In genomic region chr5:161946911-161947310, GRCh38 we compare ENCODE assay signal across 34 cellular contexts.
"Had no signal": no experiment of that assay in that cellular context is flagged by ENCODE, and none has a peak within 500 bp of the region (broad histone marks: within the 10 kb centered on the region; RNA-seq: fewer than 3 reads in every experiment).

No MANE protein-coding gene starts in this region.

- DNase-seq: Karpas-422, Kasumi-1, KG1, MG63, MM.1S, MV-4-11, NCI-H1048, NCI-H1092, NCI-H1092 treated with DMSO at 0.1 percent for 48 hours, NCI-H1105, NCI-H1105 treated with DMSO at 0.1 percent for 48 hours, NCI-H1417, NCI-H1417 treated with DMSO at 0.1 percent for 48 hours, NCI-H1436, NCI-H1436 treated with DMSO at 0.1 percent for 48 hours, NCI-H146, NCI-H1694, NCI-H1694 treated with DMSO at 0.1 percent for 48 hours, NCI-H187, NCI-H187 treated with DMSO at 0.1 percent for 48 hours, NCI-H1930, NCI-H2029, NCI-H2029 treated with DMSO at 0.1 percent for 48 hours, NCI-H2081, NCI-H2081 treated with DMSO at 0.1 percent for 48 hours, NCI-H2107, NCI-H2171, NCI-H2171 treated with DMSO at 0.1 percent for 48 hours, NCI-H2227 treated with DMSO at 0.1 percent for 48 hours, NCI-H226, NCI-H345, NCI-H446, NCI-H446 treated with DMSO at 0.1 percent for 48 hours had no signal

- H3K27me3 ChIP-seq: MG63 had no signal

- H3K36me3 ChIP-seq: MG63 had no signal

- H3K4me3 ChIP-seq: MG63 had no signal

- H3K27ac ChIP-seq: KMS-11 had no signal

- H3K9me3 ChIP-seq: MG63 had no signal
